7 cellular contexts compared by ENCODE assay signal in the genomic region with DNA sequence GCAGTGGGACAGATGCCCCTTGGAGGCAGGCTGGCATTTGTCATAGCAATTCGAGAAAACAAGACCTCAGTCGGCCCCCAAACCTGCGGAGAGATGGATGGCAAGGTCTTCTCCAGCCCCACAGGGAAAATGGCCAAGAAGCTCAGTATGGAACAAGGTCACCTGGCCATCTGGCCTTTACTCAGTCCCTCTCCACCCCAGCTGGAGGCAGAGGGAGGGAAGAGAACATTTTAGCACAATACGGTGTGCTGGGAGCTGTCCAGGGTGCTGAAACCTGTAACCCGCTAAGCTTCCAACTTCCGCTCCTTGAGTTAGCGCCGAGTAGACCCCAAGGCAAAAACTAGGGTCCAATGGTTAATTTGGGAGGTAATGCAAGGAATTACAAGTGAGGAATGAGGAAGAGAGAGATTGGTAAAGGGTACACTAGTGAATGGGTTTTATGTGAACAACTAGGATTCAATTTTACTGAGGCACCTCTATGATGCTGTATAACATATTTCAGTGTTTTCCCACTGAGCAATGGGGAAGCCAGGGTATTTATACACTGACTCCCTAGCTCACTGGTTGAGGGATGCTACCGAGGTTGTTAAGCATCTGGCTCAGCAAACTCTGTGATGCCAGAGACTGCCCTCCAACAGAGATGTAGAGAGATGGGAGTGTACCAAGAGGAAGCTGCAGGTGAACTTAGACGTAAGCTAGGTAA.
DNase-seq lines count a peak whose midpoint lies in the region; ATAC-seq and TF ChIP-seq lines count a peak whose summit lies in the region.

No MANE protein-coding gene starts in this region.

- BruUV-seq in mammary epithelial cell (replicated peaks; lab: Mats Ljungman, UMichigan): no TSS peak

- H3K36me3 ChIP-seq in mammary epithelial cell (ENCODE audit: insufficient read depth, low read length) (no peaks in the 10 kb centered on the region), osteoblast (ENCODE audit: insufficient read depth, low read length) (no peaks in the 10 kb centered on the region), ascending aorta (no peaks in the 10 kb centered on the region)

- no peaks in the 10 kb centered on the region for H3K27me3 Mint-ChIP-seq in T-helper 2 cell treated with Interferon-gamma antibody and Interleukin-4, amounts not matched to agents 5 μg/mL and 100 μg/mL, for 36 hours (ENCODE audit: low read depth)

- 45% methylated on average over 9 of the region's 10 CpGs for WGBS in mammary epithelial cell (ENCODE audit: low coverage, missing lambda C conversion rate)

- in situ Hi-C loops in mammary epithelial cell (cut with MboI; ENCODE audit: low sequenced_read_pairs in 2 of 2): loop anchor here in 1 of 2 donors (25.0 kb wide), 1 partner anchor 155 kb away; no protein-coding TSS in a partner anchor

- H3K79me2 ChIP-seq in mammary epithelial cell (ENCODE audit: insufficient read depth, low read length): no peaks in the 10 kb centered on the region
- H3K79me2 ChIP-seq in osteoblast (ENCODE audit: insufficient read depth, low read length): no peaks in the 10 kb centered on the region

- no peak for TF ChIP-seq CTCF in mammary epithelial cell (conservative IDR thresholded peaks at IDR 0.05 in 1 of 2, IDR thresholded peaks at IDR 0.05 in 1 of 2; ENCODE audit: extremely low read depth in 1 of 2, insufficient read depth in 1 of 2, low read depth in 1 of 2, low read length in 2 of 2)
- TF ChIP-seq CTCF in osteoblast (IDR thresholded peaks at IDR 0.05; ENCODE audit: extremely low read depth, low read depth, low read length): no peak
- no peak for TF ChIP-seq CTCF in ascending aorta (IDR thresholded peaks at IDR 0.05)

- CTCF ChIA-PET in mammary epithelial cell (lab: Charles Lee; ENCODE audit: low non-redundant PET): no interaction called here

- H3K4me2 ChIP-seq in mammary epithelial cell (ENCODE audit: insufficient read depth, low read depth, low read length) (no peak overlapping the region), osteoblast (ENCODE audit: insufficient read depth, low read length) (no peak overlapping the region)

- intact Hi-C loops in mammary epithelial cell (cut with micrococcal nuclease) (no loop called here), ascending aorta (cut with DNase I) (no loop called here)

- H3K4me1 ChIP-seq in mammary epithelial cell (ENCODE audit: insufficient read depth, low read length) (no peaks in the 10 kb centered on the region), osteoblast (ENCODE audit: insufficient read depth, low read length) (no peaks in the 10 kb centered on the region), ascending aorta (no peaks in the 10 kb centered on the region)

- no peaks in the 10 kb centered on the region for H3K36me3 Mint-ChIP-seq in T-helper 2 cell treated with Interferon-gamma antibody and Interleukin-4, amounts not matched to agents 5 μg/mL and 100 μg/mL, for 36 hours (ENCODE audit: low read depth)

- H2AFZ ChIP-seq in mammary epithelial cell (ENCODE audit: low read depth, low read length) (no peak overlapping the region), osteoblast (ENCODE audit: low read length) (no peak overlapping the region)

- H3K27ac Mint-ChIP-seq in T-helper 2 cell treated with Interferon-gamma antibody and Interleukin-4, amounts not matched to agents 5 μg/mL and 100 μg/mL, for 36 hours: no peak overlapping the region

- H3K27me3 ChIP-seq in mammary epithelial cell (ENCODE audit: insufficient read depth, low read length): no peaks in the 10 kb centered on the region
- no peaks in the 10 kb centered on the region for H3K27me3 ChIP-seq in osteoblast (ENCODE audit: insufficient read depth, low read length)
- H3K27me3 ChIP-seq in ascending aorta: no peaks in the 10 kb centered on the region

- H3K4me3 ChIP-seq in mammary epithelial cell (replicated peaks in 1 of 3; ENCODE audit: insufficient read depth in 1 of 3, low read depth in 2 of 3, low read length in 3 of 3) (no peak overlapping the region), osteoblast (ENCODE audit: insufficient read depth, low read length) (no peak overlapping the region), ascending aorta (no peak overlapping the region)

- H3K27ac ChIP-seq in mammary epithelial cell (ENCODE audit: insufficient read depth, low read depth, low read length) (no peak overlapping the region), osteoblast (ENCODE audit: low read depth, low read length) (no peak overlapping the region), ascending aorta (no peak overlapping the region)

- ATAC-seq in HG03097 (IDR thresholded peaks at IDR 0.05; ENCODE audit: low FRiP score, unreplicated experiment): no peak

- dilution Hi-C loops in mammary epithelial cell (cut with HindIII; ENCODE audit: low sequenced_read_pairs): loop anchor here (5.0 kb wide), 2 partner anchors 45 to 85 kb away; no protein-coding TSS in a partner anchor

- DNase-seq in HPDE6-E6E7 (ENCODE audit: extremely low spot score): peak; percentile 14
- DNase-seq in T-helper 2 cell treated with Interferon-gamma antibody and Interleukin-4, amounts not matched to agents 5 μg/mL and 100 μg/mL, for 36 hours (ENCODE audit: low spot score): peak; percentile 9
- peak; percentile 21 for DNase-seq in mammary epithelial cell
- DNase-seq in osteoblast (ENCODE audit: insufficient read length, low spot score, missing footprints): peak; percentile 58
- DNase-seq in ascending aorta (ENCODE audit: low spot score in 2 of 2): no peak
- DNase-seq in NCI-H1417 treated with DMSO at 0.1 percent for 48 hours (lab: John Stamatoyannopoulos, UW): no peak

- no peak overlapping the region for H3K4me3 Mint-ChIP-seq in T-helper 2 cell treated with Interferon-gamma antibody and Interleukin-4, amounts not matched to agents 5 μg/mL and 100 μg/mL, for 36 hours

- H4K20me1 ChIP-seq in mammary epithelial cell (ENCODE audit: insufficient read depth, low read length) (no peaks in the 10 kb centered on the region), osteoblast (ENCODE audit: insufficient read depth, low read length) (peaks cover 12% of the 10 kb centered on the region)

- H3K9me3 Mint-ChIP-seq in T-helper 2 cell treated with Interferon-gamma antibody and Interleukin-4, amounts not matched to agents 5 μg/mL and 100 μg/mL, for 36 hours: peaks cover 8% of the 10 kb centered on the region

- no peak overlapping the region for H3K9ac ChIP-seq in mammary epithelial cell (ENCODE audit: insufficient read depth, low read length)

- no peaks in the 10 kb centered on the region for H3K9me3 ChIP-seq in mammary epithelial cell (replicated peaks; ENCODE audit: insufficient read depth, low read length)
- H3K9me3 ChIP-seq in osteoblast (ENCODE audit: low read depth, low read length): no peaks in the 10 kb centered on the region
- peaks cover 0 to 3% of the 10 kb centered on the region in 2 donors for H3K9me3 ChIP-seq in ascending aorta

- H3K4me1 Mint-ChIP-seq in T-helper 2 cell treated with Interferon-gamma antibody and Interleukin-4, amounts not matched to agents 5 μg/mL and 100 μg/mL, for 36 hours (ENCODE audit: low read depth): no peaks in the 10 kb centered on the region

Comparison
In these comparisons a context has a peak if more than half of its experiments do, and no peak if none do; other contexts are left out.
1. DNase-seq: peak in HPDE6-E6E7 (single experiment), T-helper 2 cell treated with Interferon-gamma antibody and Interleukin-4, amounts not matched to agents 5 μg/mL and 100 μg/mL, for 36 hours (single experiment), mammary epithelial cell (single experiment) and osteoblast (single experiment); none in ascending aorta (0 of 2) and NCI-H1417 treated with DMSO at 0.1 percent for 48 hours (single experiment).